ENCODE assay signal across 17 cellular contexts in genomic region chr9:88312517-88313103, GRCh38.
A peak's percentile ranks its signal among the peaks of the same experiment; 100 is the strongest.
DNase-seq lines count a peak whose midpoint lies in the region; ATAC-seq and TF ChIP-seq lines count a peak whose summit lies in the region.
"Had no signal": no experiment of that assay in that cellular context is flagged by ENCODE, and none has a peak within 500 bp of the region (broad histone marks: within the 10 kb centered on the region; RNA-seq: fewer than 3 reads in every experiment).

No MANE protein-coding gene starts in this region.

- no peaks in the 10 kb centered on the region for H3F3A ChIP-seq in Loucy (ENCODE audit: low read depth)

- H3K36me3 Mint-ChIP-seq in chondrocyte (ENCODE audit: low read depth), result no peaks in the 10 kb centered on the region
- H3K36me3 Mint-ChIP-seq: natural killer cell treated with Interleukin-12 subunit alpha and Interleukin-12 subunit beta and Interleukin-15 and Interleukin-18, amount 100 ng/mL, for 72 hours had no signal

- no peak overlapping the region for H3K27ac ChIP-seq in gastrocnemius medialis
- H3K27ac ChIP-seq: breast epithelium, epithelial cell of prostate, upper lobe of left lung had no signal

- H2AFZ ChIP-seq in Loucy (ENCODE audit: low read length), result peak overlapping the region; percentile 76

- DNase-seq in activated naive CD4-positive, alpha-beta T cell treated with Interleukin-2 at 50 U/mL for 16 hours, result peak; percentile 25
- DNase-seq in activated naive CD4-positive, alpha-beta T cell (lab: John Stamatoyannopoulos, UW), result no peak
- DNase-seq in chondrocyte (ENCODE audit: low spot score) (peak; percentile 15), gastrocnemius medialis (no peak), NCI-H1694 (lab: John Stamatoyannopoulos, UW) (no peak)
- peak; percentile 39 for DNase-seq in stimulated activated naive CD8-positive, alpha-beta T cell treated with anti-CD3 and anti-CD28 coated beads, Interleukin-15, Interleukin-2, amounts not matched to agents 100 U/mL and 50 U/mL, for 24 hours
- no peak for DNase-seq in effector CD8-positive, alpha-beta T cell (lab: John Stamatoyannopoulos, UW)
- DNase-seq: DND-41, foreskin melanocyte, mesenchymal stem cell, NCI-H1417 treated with DMSO at 0.1 percent for 48 hours, upper lobe of left lung had no signal

- no peaks in the 10 kb centered on the region for H3K9me3 Mint-ChIP-seq in chondrocyte (ENCODE audit: low read depth)
- H3K9me3 Mint-ChIP-seq: dendritic cell treated with granulocyte-macrophage colony-stimulating factor and Interleukin-4, amounts not matched to agents 40 ng/mL and 50 ng/mL, for 4 days; natural killer cell treated with Interleukin-12 subunit alpha and Interleukin-12 subunit beta and Interleukin-15 and Interleukin-18, amount 100 ng/mL, for 72 hours had no signal

- H3K4me3 ChIP-seq in Loucy (ENCODE audit: low read length, poor library complexity, severe bottlenecking), result no peak overlapping the region
- no peak overlapping the region for H3K4me3 ChIP-seq in gastrocnemius medialis
- H3K4me3 ChIP-seq: breast epithelium, upper lobe of left lung had no signal

- no peaks in the 10 kb centered on the region for H3K79me2 ChIP-seq in Loucy (ENCODE audit: insufficient read depth, low read length)

- peaks cover 5% of the 10 kb centered on the region for H3K27me3 Mint-ChIP-seq in chondrocyte (ENCODE audit: low read depth)
- H3K27me3 Mint-ChIP-seq: dendritic cell treated with granulocyte-macrophage colony-stimulating factor and Interleukin-4, amounts not matched to agents 40 ng/mL and 50 ng/mL, for 4 days had no signal

- H3K4me2 ChIP-seq in Loucy (ENCODE audit: low read depth, low read length, poor library complexity, severe bottlenecking), result no peak overlapping the region

- H3K36me3 ChIP-seq in Loucy (ENCODE audit: insufficient read depth, low read length) (no peaks in the 10 kb centered on the region), gastrocnemius medialis (no peaks in the 10 kb centered on the region)
- H3K36me3 ChIP-seq: breast epithelium, upper lobe of left lung had no signal

- intact Hi-C loops in gastrocnemius medialis (cut with DNase I; ENCODE audit: low total_unique reads), result no loop called here

- H4K20me1 ChIP-seq in Loucy (ENCODE audit: insufficient read depth, low read length, poor library complexity, severe bottlenecking), result no peaks in the 10 kb centered on the region

- H3K9me3 ChIP-seq in Loucy (ENCODE audit: insufficient read depth, low read depth, low read length), result no peaks in the 10 kb centered on the region
- H3K9me3 ChIP-seq in gastrocnemius medialis, result no peaks in the 10 kb centered on the region
- H3K9me3 ChIP-seq: breast epithelium, upper lobe of left lung had no signal

- TF ChIP-seq CTCF in Loucy (conservative IDR thresholded peaks at IDR 0.05; ENCODE audit: low read length) (no peak), chondrocyte (IDR thresholded peaks at IDR 0.05) (no peak), gastrocnemius medialis (IDR thresholded peaks at IDR 0.05 in 4 of 5, conservative IDR thresholded peaks at IDR 0.05 in 1 of 5) (no peak)

- no peak overlapping the region for H3K27ac Mint-ChIP-seq in chondrocyte (ENCODE audit: unreplicated experiment)
- H3K27ac Mint-ChIP-seq: dendritic cell treated with granulocyte-macrophage colony-stimulating factor and Interleukin-4, amounts not matched to agents 40 ng/mL and 50 ng/mL, for 4 days; natural killer cell treated with Interleukin-12 subunit alpha and Interleukin-12 subunit beta and Interleukin-15 and Interleukin-18, amount 100 ng/mL, for 72 hours had no signal

- no peaks in the 10 kb centered on the region for H3K27me3 ChIP-seq in Loucy (ENCODE audit: insufficient read depth, low read length, poor library complexity, severe bottlenecking)
- no peaks in the 10 kb centered on the region for H3K27me3 ChIP-seq in gastrocnemius medialis
- H3K27me3 ChIP-seq: breast epithelium, upper lobe of left lung had no signal

- no peaks in the 10 kb centered on the region for H3K4me1 Mint-ChIP-seq in chondrocyte (ENCODE audit: low read depth)

- no peak overlapping the region for H3K4me3 Mint-ChIP-seq in chondrocyte (ENCODE audit: unreplicated experiment)
- H3K4me3 Mint-ChIP-seq: dendritic cell treated with granulocyte-macrophage colony-stimulating factor and Interleukin-4, amounts not matched to agents 40 ng/mL and 50 ng/mL, for 4 days; natural killer cell treated with Interleukin-12 subunit alpha and Interleukin-12 subunit beta and Interleukin-15 and Interleukin-18, amount 100 ng/mL, for 72 hours had no signal

- H3K9me2 ChIP-seq in Loucy (replicated peaks; ENCODE audit: low read depth, low read length), result no peaks in the 10 kb centered on the region

- no peak for TF ChIP-seq POLR2A in gastrocnemius medialis (IDR thresholded peaks at IDR 0.05)

- H3K4me1 ChIP-seq in Loucy (ENCODE audit: insufficient read depth, low read length, poor library complexity, severe bottlenecking) (peaks cover 18% of the 10 kb centered on the region), gastrocnemius medialis (no peaks in the 10 kb centered on the region)
- H3K4me1 ChIP-seq: breast epithelium, upper lobe of left lung had no signal

- in situ Hi-C loops in gastrocnemius medialis (cut with MboI; ENCODE audit: low sequenced_read_pairs in 4 of 4), result no loop called here

- no peak overlapping the region for H3K9ac ChIP-seq in Loucy (ENCODE audit: low read depth, low read length, poor library complexity, severe bottlenecking)

- ATAC-seq in stimulated activated naive CD8-positive, alpha-beta T cell treated with anti-CD3 and anti-CD28 coated beads, Interleukin-15, Interleukin-2, amounts not matched to agents 100 U/mL and 50 U/mL, for 24 hours, result no peak
- no peak for ATAC-seq in gastrocnemius medialis

Comparison
In these comparisons a context has a peak if more than half of its experiments do, and no peak if none do; other contexts are left out.
1. DNase-seq: peak in activated naive CD4-positive, alpha-beta T cell treated with Interleukin-2 at 50 U/mL for 16 hours (single experiment), chondrocyte (single experiment) and stimulated activated naive CD8-positive, alpha-beta T cell treated with anti-CD3 and anti-CD28 coated beads, Interleukin-15, Interleukin-2, amounts not matched to agents 100 U/mL and 50 U/mL, for 24 hours (single experiment); none in activated naive CD4-positive, alpha-beta T cell (0 of 4), gastrocnemius medialis (0 of 2), effector CD8-positive, alpha-beta T cell (single experiment) and NCI-H1694 (single experiment).